ENCODE assay signal across 20 cellular contexts in the genomic region with DNA sequence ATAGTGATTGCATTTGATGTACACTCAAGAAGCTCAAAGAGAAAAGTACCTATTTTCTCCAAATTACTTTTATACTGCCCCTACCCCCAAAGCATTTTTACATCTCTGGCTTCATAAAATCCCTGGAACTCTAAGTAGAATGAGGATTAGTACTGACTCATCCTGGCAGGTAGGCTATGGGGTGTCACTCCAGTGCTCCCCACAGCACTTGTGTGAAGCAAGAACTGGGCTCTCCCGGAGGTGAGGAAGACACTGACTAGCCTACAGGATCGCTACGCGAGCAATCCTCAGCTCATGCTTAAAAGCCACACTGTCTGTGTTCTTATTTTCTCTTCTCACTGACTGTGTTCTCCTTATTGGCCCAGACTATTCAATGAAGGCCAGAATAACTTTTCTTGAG.
DNase-seq lines count a peak whose midpoint lies in the region; ATAC-seq and TF ChIP-seq lines count a peak whose summit lies in the region.
"Had no signal": no experiment of that assay in that cellular context is flagged by ENCODE, and none has a peak within 500 bp of the region (broad histone marks: within the 10 kb centered on the region; RNA-seq: fewer than 3 reads in every experiment).

No MANE protein-coding gene starts in this region.

- CTCF ChIA-PET in HCT116 (lab: Charles Lee): no interaction called here

- H2BK12ac ChIP-seq in trophoblast cell (ENCODE audit: low read length) (no peak overlapping the region), mesenchymal stem cell (ENCODE audit: low read length in 2 of 2) (no peak overlapping the region)

- TF ChIP-seq CTCF in HCT116 (IDR thresholded peaks at IDR 0.05 in 2 of 3, conservative IDR thresholded peaks at IDR 0.05 in 1 of 3; ENCODE audit: borderline replicate concordance in 1 of 3, insufficient read depth in 1 of 3, low read depth in 2 of 3, low read length in 2 of 3) (no peak), RWPE2 (IDR thresholded peaks at IDR 0.05; ENCODE audit: poor library complexity, severe bottlenecking) (no peak)

- H3K36me3 ChIP-seq in HCT116 (ENCODE audit: control insufficient read depth in 1 of 2, insufficient read depth in 2 of 2, low read length in 2 of 2) (no peaks in the 10 kb centered on the region), RWPE2 (ENCODE audit: low read depth) (no peaks in the 10 kb centered on the region), trophoblast cell (ENCODE audit: control insufficient read depth in 1 of 2, insufficient read depth in 2 of 2, low read length in 2 of 2) (no peaks in the 10 kb centered on the region), mesenchymal stem cell (ENCODE audit: control insufficient read depth in 1 of 2, insufficient read depth in 2 of 2, low read depth in 1 of 2, low read length in 2 of 2) (no peaks in the 10 kb centered on the region)
- H3K36me3 ChIP-seq: BE2C, HAP-1 had no signal

- H3K9me3 ChIP-seq in HCT116 (ENCODE audit: control insufficient read depth in 1 of 2, insufficient read depth in 1 of 2, low read depth in 1 of 2, low read length in 2 of 2) (no peaks in the 10 kb centered on the region), RWPE2 (ENCODE audit: severe bottlenecking) (no peaks in the 10 kb centered on the region), trophoblast cell (ENCODE audit: insufficient read depth, low read depth, low read length) (no peaks in the 10 kb centered on the region), mesenchymal stem cell (ENCODE audit: control insufficient read depth, low read length) (no peaks in the 10 kb centered on the region)
- H3K9me3 ChIP-seq: BE2C, HAP-1 had no signal

- H3K79me2 ChIP-seq in HCT116 (ENCODE audit: insufficient read depth, low read length) (no peaks in the 10 kb centered on the region), trophoblast cell (ENCODE audit: control insufficient read depth, insufficient read depth, low read length, poor library complexity) (no peaks in the 10 kb centered on the region)

- H2BK5ac ChIP-seq in trophoblast cell (ENCODE audit: low read depth, low read length, poor library complexity) (peak overlapping the region; percentile 70), mesenchymal stem cell (ENCODE audit: low read depth, low read length, poor library complexity, severe bottlenecking) (no peak overlapping the region)

- H2BK120ac ChIP-seq in trophoblast cell (ENCODE audit: insufficient read depth, low read length, poor library complexity) (peak overlapping the region; percentile 55), mesenchymal stem cell (ENCODE audit: low read depth, low read length) (no peak overlapping the region)

- H3K4ac ChIP-seq in trophoblast cell (ENCODE audit: low read depth, low read length) (no peak overlapping the region), mesenchymal stem cell (ENCODE audit: low read depth in 1 of 2, low read length in 2 of 2) (no peak overlapping the region)

- H3K4me1 ChIP-seq in HCT116 (ENCODE audit: control insufficient read depth in 1 of 2, insufficient read depth in 2 of 2, low read length in 2 of 2) (peaks cover 0 to 15% of the 10 kb centered on the region in 2 experiments; a peak in 2 of 4 replicates), RWPE2 (ENCODE audit: insufficient read depth, poor library complexity, severe bottlenecking) (peaks cover 24% of the 10 kb centered on the region), trophoblast cell (ENCODE audit: control insufficient read depth in 1 of 2, insufficient read depth in 2 of 2, low read length in 2 of 2) (peaks cover 0 to 4% of the 10 kb centered on the region in 2 experiments), mesenchymal stem cell (ENCODE audit: control insufficient read depth, insufficient read depth, low read depth, low read length) (no peaks in the 10 kb centered on the region)
- H3K4me1 ChIP-seq: HAP-1 had no signal

- RAD21 ChIA-PET in HCT116 (lab: Charles Lee; ENCODE audit: low non-redundant PET in 1 of 2, low total read pairs in 2 of 2, uncharacterized antibody in 2 of 2, unreplicated experiment in 2 of 2): no interaction called here

- POLR2A ChIA-PET in HCT116 (lab: Charles Lee): no interaction called here

- no peaks in the 10 kb centered on the region for H4K20me1 ChIP-seq in HCT116 (ENCODE audit: insufficient read depth)

- no peak overlapping the region for H4K8ac ChIP-seq in trophoblast cell (ENCODE audit: low read depth, low read length)
- no peak overlapping the region for H4K8ac ChIP-seq in mesenchymal stem cell (ENCODE audit: low read length)

- no peak for TF ChIP-seq RAD21 in HCT116 (IDR thresholded peaks at IDR 0.05; ENCODE audit: low read depth)

- no peak overlapping the region for H2BK15ac ChIP-seq in mesenchymal stem cell (ENCODE audit: low read depth, poor library complexity, severe bottlenecking)

- H2AFZ ChIP-seq in HCT116 (ENCODE audit: low read depth, low read length, poor library complexity, severe bottlenecking): no peak overlapping the region
- no peak overlapping the region for H2AFZ ChIP-seq in trophoblast cell (ENCODE audit: insufficient read depth, low read length, poor library complexity)
- no peak overlapping the region for H2AFZ ChIP-seq in mesenchymal stem cell (ENCODE audit: low read depth, low read length)
- H2AFZ ChIP-seq: GM23248 had no signal

- H3K9ac ChIP-seq in HCT116 (ENCODE audit: low read length) (no peak overlapping the region), trophoblast cell (ENCODE audit: low read length) (no peak overlapping the region), mesenchymal stem cell (ENCODE audit: low read length) (no peak overlapping the region)
- H3K9ac ChIP-seq: GM23248 had no signal

- H3K4me2 ChIP-seq in HCT116 (ENCODE audit: low read length) (peak overlapping the region; percentile 49; the same call in 1 of the 2 replicates), trophoblast cell (ENCODE audit: low read length) (no peak overlapping the region), mesenchymal stem cell (ENCODE audit: low read length, poor library complexity, severe bottlenecking) (no peak overlapping the region)

- H4K91ac ChIP-seq in trophoblast cell (ENCODE audit: low read depth, low read length) (peak overlapping the region; percentile 89), mesenchymal stem cell (ENCODE audit: low read length) (no peak overlapping the region)

- H3K23ac ChIP-seq in trophoblast cell (ENCODE audit: low read length) (no peak overlapping the region), mesenchymal stem cell (ENCODE audit: low read length in 2 of 2) (no peak overlapping the region)

- H2AK5ac ChIP-seq in trophoblast cell (ENCODE audit: low read length): no peak overlapping the region
- no peak overlapping the region for H2AK5ac ChIP-seq in mesenchymal stem cell (ENCODE audit: low read length, severe bottlenecking)

- peak overlapping the region; percentile 18 for H3K14ac ChIP-seq in trophoblast cell (ENCODE audit: low read length)
- no peak overlapping the region for H3K14ac ChIP-seq in mesenchymal stem cell (ENCODE audit: low read length in 2 of 2)

- H4K12ac ChIP-seq in trophoblast cell (ENCODE audit: low read depth, low read length): no peak overlapping the region

- H3K79me1 ChIP-seq in trophoblast cell (ENCODE audit: low read length) (peaks cover 7% of the 10 kb centered on the region), mesenchymal stem cell (replicated peaks; ENCODE audit: low read length, poor library complexity, severe bottlenecking) (no peaks in the 10 kb centered on the region)

- DNase-seq in HCT116 (ENCODE audit: low read depth, low spot score): no peak
- no peak for DNase-seq in RWPE2 (ENCODE audit: low spot score)
- DNase-seq in trophoblast cell: no peak
- no peak for DNase-seq in NCI-H128 (lab: John Stamatoyannopoulos, UW; ENCODE audit: unreplicated experiment)
- DNase-seq in mesenchymal stem cell: no peak
- DNase-seq in NCI-H2081 (lab: John Stamatoyannopoulos, UW): no peak
- DNase-seq: ACHN; BE2C; C1 segment of cervical spinal cord; CD4-positive, CD25-positive, alpha-beta regulatory T cell; CD8-positive, alpha-beta memory T cell; COR-L47; DMS 273 treated with DMSO at 0.1 percent for 48 hours; DND-41; EL; GM23248 had no signal

- H3K27ac ChIP-seq in HCT116 (ENCODE audit: low read depth, low read length): no peak overlapping the region
- peak overlapping the region; percentile 61 for H3K27ac ChIP-seq in RWPE2 (ENCODE audit: poor library complexity, severe bottlenecking)
- peak overlapping the region; percentile 59 for H3K27ac ChIP-seq in trophoblast cell (ENCODE audit: low read depth, low read length)
- H3K27ac ChIP-seq in mesenchymal stem cell (ENCODE audit: low read length, poor library complexity, severe bottlenecking): no peak overlapping the region
- H3K27ac ChIP-seq: GM23248, HL-60 had no signal

- ATAC-seq in HCT116 (no peak), RWPE2 (ENCODE audit: low read depth) (0 out of 3 replicates have a peak, but pooled peaks have one; percentile 45), esophagus mucosa (peak; percentile 60)
- ATAC-seq: GM12878 had no signal

- H3K18ac ChIP-seq in trophoblast cell (ENCODE audit: low read length) (no peak overlapping the region), mesenchymal stem cell (ENCODE audit: low read depth in 1 of 2, low read length in 2 of 2) (no peak overlapping the region)

- no CpG with 5 or more reads among the region's 4 CpGs for WGBS in trophoblast cell (ENCODE audit: extremely low coverage, insufficient coverage, insufficient read length)
- WGBS in mesenchymal stem cell: 96% methylated on average over 4 of the region's 4 CpGs

- BruUV-seq in HCT116 (replicated peaks; lab: Mats Ljungman, UMichigan): no TSS peak

- TF ChIP-seq POLR2A in HCT116 (IDR thresholded peaks at IDR 0.05; ENCODE audit: borderline replicate concordance, extremely low read depth, insufficient read depth, insufficient read length): no peak

- H3K27me3 ChIP-seq in HCT116 (ENCODE audit: insufficient read depth, low read length): no peaks in the 10 kb centered on the region
- no peaks in the 10 kb centered on the region for H3K27me3 ChIP-seq in RWPE2 (ENCODE audit: insufficient read depth, poor library complexity, severe bottlenecking)
- H3K27me3 ChIP-seq in trophoblast cell (ENCODE audit: insufficient read depth, low read length): no peaks in the 10 kb centered on the region
- H3K27me3 ChIP-seq in mesenchymal stem cell (ENCODE audit: control insufficient read depth in 1 of 2, insufficient read depth in 1 of 2, low read length in 2 of 2): peaks cover 0 to 45% of the 10 kb centered on the region in 2 experiments
- H3K27me3 ChIP-seq: BE2C had no signal

- intact Hi-C loops in HCT116 (cut with micrococcal nuclease): no loop called here

- H3K9me2 ChIP-seq in HCT116 (ENCODE audit: insufficient read depth): no peaks in the 10 kb centered on the region

- H3K4me3 ChIP-seq in HCT116 (replicated peaks in 1 of 2; ENCODE audit: low read depth in 1 of 2, low read length in 2 of 2) (no peak overlapping the region), RWPE2 (ENCODE audit: severe bottlenecking) (no peak overlapping the region), trophoblast cell (ENCODE audit: low read depth, low read length) (no peak overlapping the region), mesenchymal stem cell (ENCODE audit: insufficient read depth in 1 of 2, low read depth in 1 of 2, low read length in 2 of 2) (no peak overlapping the region)
- H3K4me3 ChIP-seq: GM12878, GM23248, HAP-1 had no signal

TF ChIP-seq in HCT116, 20 proteins besides CTCF, POLR2A, EP300 and RAD21:
- TF ChIP-seq ELF1 (IDR thresholded peaks at IDR 0.05; ENCODE audit: borderline replicate concordance, low read depth): no peak
- TF ChIP-seq ZFX (IDR thresholded peaks at IDR 0.05): no peak
- no peak for TF ChIP-seq EGR1 (IDR thresholded peaks at IDR 0.05; ENCODE audit: low read depth)
TF ChIP-seq in HCT116: peak in this region for 0.

Comparison
In these comparisons a context has a peak if more than half of its experiments do, and no peak if none do; other contexts are left out.
1. H3K27ac ChIP-seq: peak in RWPE2 (single experiment) and trophoblast cell (single experiment); none in HCT116 (single experiment) and mesenchymal stem cell (single experiment).